ENCODE assay signal across 17 cellular contexts in genomic region chr15:50959717-50960116, GRCh38. TPM values are rescaled to one million over a fixed set of nuclear protein-coding genes. Genes with fewer than 3 reads are reported as not detected.
DNase-seq lines count a peak whose midpoint lies in the region; ATAC-seq, FAIRE-seq and TF ChIP-seq lines count a peak whose summit lies in the region.
"Had no signal": no experiment of that assay in that cellular context is flagged by ENCODE, and none has a peak within 500 bp of the region (broad histone marks: within the 10 kb centered on the region; RNA-seq: fewer than 3 reads in every experiment).

No MANE protein-coding gene starts in this region.

- no peaks in the 10 kb centered on the region for H3K79me1 ChIP-seq in H1 (ENCODE audit: low read depth, low read length)

- H4K20me1 ChIP-seq in MM.1S (ENCODE audit: insufficient read depth, low read length) (no peaks in the 10 kb centered on the region), H1 (replicated peaks in 1 of 2; ENCODE audit: control insufficient read depth in 1 of 2, insufficient read depth in 2 of 2, low read length in 2 of 2) (peaks cover 0 to 3% of the 10 kb centered on the region in 2 experiments)

- H2BK5ac ChIP-seq in H1 (ENCODE audit: low read depth, low read length), result no peak overlapping the region

- POLR2A ChIA-PET in A549 (lab: Yijun Ruan, JAX) (no interaction called here), H1 (lab: Charles Lee; ENCODE audit: partially characterized antibody) (no interaction called here)

- no peak overlapping the region for H3K4ac ChIP-seq in H1 (replicated peaks; ENCODE audit: insufficient read length, low read depth, low read length)

- no peak overlapping the region for H4K5ac ChIP-seq in H1 (ENCODE audit: insufficient read length, low read depth, low read length)

- H2BK12ac ChIP-seq in H1 (ENCODE audit: low read depth, low read length), result no peak overlapping the region

- H3K27ac ChIP-seq in A549 (no peak overlapping the region), MM.1S (ENCODE audit: low read length) (no peak overlapping the region), H1 (ENCODE audit: low read depth, low read length) (no peak overlapping the region)
- H3K27ac ChIP-seq: 22Rv1; BLaER1 treated with 17β-estradiol and CSF1 and Interleukin-3, amounts not matched to agents 10 nM and 100 nM; HL-60; KMS-11 had no signal

- H2BK20ac ChIP-seq in H1 (ENCODE audit: low read length), result no peak overlapping the region

- H3K14ac ChIP-seq in H1 (ENCODE audit: insufficient read length), result no peak overlapping the region

- DNase-seq in A549 (ENCODE audit: low read depth in 1 of 2, low spot score in 1 of 2), result no peak
- no peak for DNase-seq in GM19239 (ENCODE audit: insufficient read length, low spot score)
- peak; percentile 31 for DNase-seq in MM.1S
- DNase-seq in H1 (ENCODE audit: low read depth in 1 of 2, low spot score in 2 of 2), result no peak
- no peak for DNase-seq in pons (ENCODE audit: low spot score)
- no peak for DNase-seq in AG20443 (ENCODE audit: low spot score)
- DNase-seq in T1000 (lab: John Stamatoyannopoulos, UW), result no peak
- DNase-seq: CD4-positive, CD25-positive, alpha-beta regulatory T cell; CD8-positive, alpha-beta memory T cell; COR-L47 had no signal

- no peak for ATAC-seq in A549

- H3K9me3 ChIP-seq in A549 (peaks cover 29% of the 10 kb centered on the region), MM.1S (replicated peaks; ENCODE audit: insufficient read depth, low read length) (no peaks in the 10 kb centered on the region), H1 (ENCODE audit: insufficient read depth in 2 of 2, low read depth in 1 of 2, low read length in 1 of 2) (no peaks in the 10 kb centered on the region)

- no peak for TF ChIP-seq POLR2A in A549 (IDR thresholded peaks at IDR 0.05; ENCODE audit: low read length)
- no peak for TF ChIP-seq POLR2A in H1 (IDR thresholded peaks at IDR 0.05; ENCODE audit: control extremely low read depth in 1 of 2, low read depth in 2 of 2, low read length in 2 of 2)

- no peak overlapping the region for H2BK120ac ChIP-seq in H1 (replicated peaks; ENCODE audit: low read depth, low read length)

- H2AFZ ChIP-seq in MM.1S (ENCODE audit: low read length) (no peak overlapping the region), H1 (ENCODE audit: low read length) (no peak overlapping the region)

- no peaks in the 10 kb centered on the region for H3F3A ChIP-seq in MM.1S (ENCODE audit: insufficient read depth, low read length)

- TF ChIP-seq RAD21 in A549 (conservative IDR thresholded peaks at IDR 0.05 in 1 of 2, IDR thresholded peaks at IDR 0.05 in 1 of 2) (no peak), H1 (IDR thresholded peaks at IDR 0.05 in 1 of 2, conservative IDR thresholded peaks at IDR 0.05 in 1 of 2; ENCODE audit: low read depth in 2 of 2, low read length in 2 of 2) (no peak)

- H3K23ac ChIP-seq in H1 (ENCODE audit: insufficient read length), result no peak overlapping the region

- H3K4me3 ChIP-seq in A549 (no peak overlapping the region), MM.1S (ENCODE audit: low read length) (no peak overlapping the region), H1 (ENCODE audit: extremely low read depth in 1 of 4, insufficient read depth in 2 of 4, low read depth in 3 of 4, low read length in 4 of 4) (no peak overlapping the region)
- H3K4me3 ChIP-seq: BLaER1 treated with 17β-estradiol and CSF1 and Interleukin-3, amounts not matched to agents 10 nM and 100 nM; HAP-1 had no signal

- H3K79me2 ChIP-seq in MM.1S (ENCODE audit: low read length), result no peaks in the 10 kb centered on the region
- H3K79me2 ChIP-seq in H1 (ENCODE audit: control insufficient read depth in 1 of 2, insufficient read depth in 2 of 2, low read length in 2 of 2), result no peaks in the 10 kb centered on the region

- FAIRE-seq in A549 (lab: Jason Lieb, UNC) (peak; percentile 76), GM19239 (lab: Jason Lieb, UNC) (peak; percentile 65), H1 (lab: Jason Lieb, UNC) (no peak)
- FAIRE-seq: D721Med, G401.6 had no signal

- no peaks in the 10 kb centered on the region for H3K9me2 ChIP-seq in MM.1S (replicated peaks; ENCODE audit: insufficient read depth, low read length)

- no peaks in the 10 kb centered on the region; the same call in 1 of the 2 replicates for H3K23me2 ChIP-seq in H1 (ENCODE audit: low read depth, low read length)

- no peak overlapping the region for H4K91ac ChIP-seq in H1 (replicated peaks; ENCODE audit: insufficient read length, low read length)

- CTCF ChIA-PET in A549 (lab: Yijun Ruan, JAX) (interaction anchor here (0.7 to 1.1 kb wide), 2 partner anchors 12 to 15 kb away, joined by 3 to 4 read pairs; no protein-coding TSS in a partner anchor), H1 (lab: Charles Lee; ENCODE audit: partially characterized antibody) (no interaction called here)

- no peak overlapping the region for H3K4me2 ChIP-seq in A549
- peak overlapping the region; percentile 3; the same call in 1 of the 2 replicates for H3K4me2 ChIP-seq in MM.1S (ENCODE audit: low read depth, low read length)
- H3K4me2 ChIP-seq in H1 (ENCODE audit: insufficient read depth in 1 of 2, low read depth in 2 of 2, low read length in 2 of 2), result no peak overlapping the region
- H3K4me2 ChIP-seq: BLaER1 treated with 17β-estradiol and CSF1 and Interleukin-3, amounts not matched to agents 10 nM and 100 nM; KMS-11 had no signal

- H3K9ac ChIP-seq in MM.1S (ENCODE audit: low read length), result no peak overlapping the region
- no peak overlapping the region for H3K9ac ChIP-seq in H1 (replicated peaks in 1 of 4; ENCODE audit: extremely low read depth in 1 of 4, low read depth in 3 of 4, low read length in 3 of 4)
- H3K9ac ChIP-seq: BLaER1 treated with 17β-estradiol and CSF1 and Interleukin-3, amounts not matched to agents 10 nM and 100 nM; KMS-11 had no signal

- no peak overlapping the region for H4K8ac ChIP-seq in H1 (ENCODE audit: extremely low read depth, insufficient read depth, low read length)

- peaks cover 3% of the 10 kb centered on the region for H3K36me3 ChIP-seq in MM.1S (replicated peaks; ENCODE audit: insufficient read depth, low read length)
- peaks cover 2 to 11% (median 6%) of the 10 kb centered on the region in 4 experiments; a peak in 5 of 8 replicates for H3K36me3 ChIP-seq in H1 (ENCODE audit: control insufficient read depth in 2 of 4, insufficient read depth in 4 of 4, low read length in 3 of 4)

- no peak for TF ChIP-seq EP300 in A549 (IDR thresholded peaks at IDR 0.05)
- TF ChIP-seq EP300 in H1 (IDR thresholded peaks at IDR 0.05; ENCODE audit: borderline replicate concordance in 1 of 2, low read depth in 2 of 2, low read length in 2 of 2), result no peak

- H3K27me3 ChIP-seq in MM.1S (replicated peaks; ENCODE audit: insufficient read depth, low read length) (no peaks in the 10 kb centered on the region), H1 (replicated peaks in 1 of 4; ENCODE audit: control insufficient read depth in 3 of 4, extremely low read depth in 1 of 4, insufficient read depth in 3 of 4, low read length in 3 of 4) (no peaks in the 10 kb centered on the region)
- H3K27me3 ChIP-seq: BLaER1 treated with 17β-estradiol and CSF1 and Interleukin-3, amounts not matched to agents 10 nM and 100 nM had no signal

- H2AK5ac ChIP-seq in H1 (ENCODE audit: low read depth, low read length), result no peak overlapping the region

- H3K56ac ChIP-seq in H1 (replicated peaks; ENCODE audit: insufficient read length, low read depth, low read length), result peak overlapping the region; percentile 69

- no peak for TF ChIP-seq CTCF in A549 (IDR thresholded peaks at IDR 0.05)
- TF ChIP-seq CTCF in MM.1S (IDR thresholded peaks at IDR 0.05; ENCODE audit: low read length), result no peak
- TF ChIP-seq CTCF in H1 (IDR thresholded peaks at IDR 0.05; ENCODE audit: control extremely low read depth in 1 of 3, insufficient read depth in 1 of 3, low read depth in 1 of 3, low read length in 3 of 3), result no peak

- no peak overlapping the region for H2BK15ac ChIP-seq in H1 (ENCODE audit: low read length)

- H3K18ac ChIP-seq in H1 (ENCODE audit: extremely low read depth, low read length), result no peak overlapping the region

- H3K4me1 ChIP-seq in A549, result no peaks in the 10 kb centered on the region
- peaks cover 12% of the 10 kb centered on the region; the same call in 1 of the 2 replicates for H3K4me1 ChIP-seq in MM.1S (ENCODE audit: low read length)
- no peaks in the 10 kb centered on the region for H3K4me1 ChIP-seq in H1 (replicated peaks in 1 of 4; ENCODE audit: control insufficient read depth in 3 of 4, insufficient read depth in 4 of 4, low read length in 3 of 4)
- H3K4me1 ChIP-seq: BLaER1 treated with 17β-estradiol and CSF1 and Interleukin-3, amounts not matched to agents 10 nM and 100 nM had no signal

TF ChIP-seq in A549, 52 proteins besides CTCF, POLR2A, EP300 and RAD21:
- TF ChIP-seq MAZ (IDR thresholded peaks at IDR 0.05; ENCODE audit: borderline replicate concordance, low read depth, low read length), result no peak

RNA-seq across cellular contexts. Expression of gene AP4E1, which starts 51.2 kb away (rescaled TPM):
- polyA plus RNA-seq in A549 (2011; rRNA removed) (9.5 and 9.6 TPM in 2 replicates), A549 (2017; fragmentation: RNase III; extraction: RNeasy Plus Mini Kit Qiagen cat#74134 plus additional on column Dnase treatment) (9.2 to 10.2 TPM (median 9.6 TPM) in 3 replicates), H1 (2011; rRNA removed) (1.1 and 1.4 TPM in 2 replicates)
- polyA plus RNA-seq in A549 (2012; cell fraction: cytosol; rRNA removed), result 1.6 and 1.9 TPM in 2 replicates
- polyA plus RNA-seq in A549 (2012; cell fraction: nucleus; rRNA removed), result 1.1 and 2.4 TPM in 2 replicates
- 6.4 and 6.9 TPM in 2 replicates for polyA minus RNA-seq in A549 (2011; rRNA and poly(A)+ RNA removed)
- total RNA-seq in H1 (2021; fragmentation: NEBNext Ultra II Directional; extraction: Animal tissue kit (Norgen Biotek cat#: 25700)), result 9.3 and 10.9 TPM in 2 replicates
- 2.2 TPM for polyA plus RNA-seq in H1 (2011; cell fraction: cytosol; rRNA removed)
- polyA plus RNA-seq in H1 (2011; cell fraction: nucleus; rRNA removed), result 0.91 TPM
- 2.3 to 5.3 TPM (median 3.2 TPM) in 4 replicates for polyA plus RNA-seq in H1 (2012, experiment 1 of 2)
- 0.24 TPM for polyA plus RNA-seq in H1 (2012, experiment 2 of 2)
- polyA plus RNA-seq in H1 (2013, experiment 1 of 2), result 3.6 TPM
- 3.3 TPM for polyA plus RNA-seq in H1 (2013, experiment 2 of 2)
- 3.8 and 6.0 TPM in 2 replicates for polyA minus RNA-seq in H1 (2011; rRNA and poly(A)+ RNA removed)
- 3.3 TPM for polyA minus RNA-seq in H1 (2011; cell fraction: cytosol; rRNA and poly(A)+ RNA removed)
- polyA minus RNA-seq in H1 (2011; cell fraction: nucleus; rRNA and poly(A)+ RNA removed), result 5.3 TPM
